In the genomic region with DNA sequence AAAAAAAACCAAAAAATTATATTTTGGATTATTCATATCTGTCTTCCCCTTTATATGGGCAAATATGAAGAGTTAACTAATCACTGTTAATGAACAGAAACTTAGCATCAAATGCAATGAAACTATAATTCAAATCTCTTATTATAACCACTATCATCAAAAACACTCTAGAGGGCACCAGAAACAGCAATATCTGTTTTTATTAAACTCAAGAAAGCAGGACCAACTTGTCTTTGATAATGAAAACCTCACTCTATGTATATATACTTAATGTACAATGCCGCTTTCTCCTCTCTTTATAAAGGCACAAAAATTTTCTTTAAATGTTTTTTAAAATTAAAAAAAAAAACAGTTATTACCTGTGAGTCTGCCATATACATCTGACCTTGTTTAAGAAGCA, we compare ENCODE assay signal across 9 cellular contexts.
DNase-seq lines count a peak whose midpoint lies in the region; ATAC-seq and TF ChIP-seq lines count a peak whose summit lies in the region.
"Had no signal": no experiment of that assay in that cellular context is flagged by ENCODE, and none has a peak within 500 bp of the region (broad histone marks: within the 10 kb centered on the region; RNA-seq: fewer than 3 reads in every experiment).

No MANE protein-coding gene starts in this region.

- peaks cover 13 to 19% (median 16%) of the 10 kb centered on the region in 4 donors for H3K4me1 Mint-ChIP-seq in CD4-positive, CD25-positive, alpha-beta regulatory T cell

- no peak overlapping the region for H3K4me3 Mint-ChIP-seq in CD4-positive, CD25-positive, alpha-beta regulatory T cell

- peak; percentile 48 for TF ChIP-seq CTCF in LNCAP (IDR thresholded peaks at IDR 0.05)
- TF ChIP-seq CTCF in VCaP (conservative IDR thresholded peaks at IDR 0.05), result peak; percentile 62
- peak; percentile 15 to 42 (median 32) for TF ChIP-seq CTCF in right lobe of liver (IDR thresholded peaks at IDR 0.05)

- no peak overlapping the region for H3K27ac Mint-ChIP-seq in CD4-positive, CD25-positive, alpha-beta regulatory T cell

- H3K27ac ChIP-seq in CD4-positive, CD25-positive, alpha-beta regulatory T cell (ENCODE audit: insufficient read depth, low read length, poor library complexity, severe bottlenecking), result no peak overlapping the region
- H3K27ac ChIP-seq in VCaP (no peak overlapping the region), right lobe of liver (no peak overlapping the region)

- peaks cover 31% of the 10 kb centered on the region for H3K27me3 ChIP-seq in CD4-positive, CD25-positive, alpha-beta regulatory T cell (ENCODE audit: control insufficient read depth, insufficient read depth, low read length)
- no peaks in the 10 kb centered on the region for H3K27me3 ChIP-seq in right lobe of liver

- H3K36me3 ChIP-seq in CD4-positive, CD25-positive, alpha-beta regulatory T cell (ENCODE audit: control insufficient read depth, insufficient read depth, low read length), result no peaks in the 10 kb centered on the region
- H3K36me3 ChIP-seq in right lobe of liver, result peaks cover 0 to 13% (median 0%) of the 10 kb centered on the region in 4 donors

- intact Hi-C loops in right lobe of liver (cut with DNase I), result no loop called here

- DNase-seq in CD4-positive, CD25-positive, alpha-beta regulatory T cell, result peak in 2 of 3 donors; percentile 10 to 14
- no peak for DNase-seq in right lobe of liver
- no peak for DNase-seq in anterior cingulate cortex (lab: John Stamatoyannopoulos, UW)
- no peak for DNase-seq in NCI-H1436 (lab: John Stamatoyannopoulos, UW)
- DNase-seq: activated naive CD4-positive, alpha-beta T cell treated with anti-CD3 and anti-CD28 coated beads, Interleukin-2, amount 50 U/mL, for 16 hours had no signal

- 64% methylated on average over 1 of the region's 1 CpG for WGBS in right lobe of liver (ENCODE audit: insufficient coverage, low coverage, low lambda C conversion rate, missing lambda C conversion rate)

- no peak for ATAC-seq in CD4-positive, CD25-positive, alpha-beta regulatory T cell (ENCODE audit: low read depth in 2 of 2)
- ATAC-seq in right lobe of liver (peak; percentile 27 to 40 (median 37)), GM18858 (IDR thresholded peaks at IDR 0.05; ENCODE audit: unreplicated experiment) (no peak), GM19035 (IDR thresholded peaks at IDR 0.05; ENCODE audit: unreplicated experiment) (no peak)

- H3K4me3 ChIP-seq in CD4-positive, CD25-positive, alpha-beta regulatory T cell (ENCODE audit: low read depth, low read length), result no peak overlapping the region
- no peak overlapping the region for H3K4me3 ChIP-seq in right lobe of liver

- no peaks in the 10 kb centered on the region for H3K9me3 ChIP-seq in CD4-positive, CD25-positive, alpha-beta regulatory T cell (ENCODE audit: control insufficient read depth in 2 of 2, low read length in 2 of 2)
- H3K9me3 ChIP-seq in right lobe of liver, result no peaks in the 10 kb centered on the region

- H3K36me3 Mint-ChIP-seq in CD4-positive, CD25-positive, alpha-beta regulatory T cell, result no peaks in the 10 kb centered on the region

- H3K27me3 Mint-ChIP-seq in CD4-positive, CD25-positive, alpha-beta regulatory T cell, result peaks cover 23% of the 10 kb centered on the region

- H3K4me1 ChIP-seq in CD4-positive, CD25-positive, alpha-beta regulatory T cell (ENCODE audit: control insufficient read depth, insufficient read depth, low read length, poor library complexity, severe bottlenecking), result peaks cover 18% of the 10 kb centered on the region
- H3K4me1 ChIP-seq in right lobe of liver, result peaks cover 0 to 7% (median 3%) of the 10 kb centered on the region in 4 donors

- peaks cover 0 to 2% (median 0%) of the 10 kb centered on the region in 7 donors for H3K9me3 Mint-ChIP-seq in CD4-positive, CD25-positive, alpha-beta regulatory T cell

- TF ChIP-seq POLR2A in right lobe of liver (IDR thresholded peaks at IDR 0.05), result no peak

Comparison
In these comparisons a context has a peak if more than half of its experiments do, and no peak if none do; other contexts are left out.
1. ATAC-seq: peak in right lobe of liver (4 of 4); none in CD4-positive, CD25-positive, alpha-beta regulatory T cell (0 of 2), GM18858 (single experiment) and GM19035 (single experiment).
2. DNase-seq: peak in CD4-positive, CD25-positive, alpha-beta regulatory T cell (2 of 3); none in right lobe of liver (0 of 3), anterior cingulate cortex (0 of 58) and NCI-H1436 (single experiment).
3. Peak in every context shown above with its lines, with median percentiles within 50 percentile points of each other: CTCF ChIP-seq.